In genomic region chr12:57090456-57090855, GRCh38 we compare ENCODE assay signal across 9 cellular contexts. TPM values are rescaled to one million over a fixed set of nuclear protein-coding genes. Genes with fewer than 3 reads are reported as not detected.
DNase-seq lines count a peak whose midpoint lies in the region; ATAC-seq, FAIRE-seq and TF ChIP-seq lines count a peak whose summit lies in the region.
"Had no signal": no experiment of that assay in that cellular context is flagged by ENCODE, and none has a peak within 500 bp of the region (broad histone marks: within the 10 kb centered on the region; RNA-seq: fewer than 3 reads in every experiment).

No MANE protein-coding gene starts in this region.

- RAD21 ChIA-PET in GM12878 (lab: Charles Lee; ENCODE audit: unreplicated experiment), result interaction anchor here (0.6 to 8.8 kb wide), 7 partner anchors 11 to 339 kb away, joined by 3 to 199 read pairs (median 7); partner anchors contain the start of genes LRP1, NEMP1 and STAT6

- H3K9me3 ChIP-seq in GM12878 (replicated peaks; ENCODE audit: control insufficient read depth, insufficient read depth, low read length), result no peaks in the 10 kb centered on the region
- no peaks in the 10 kb centered on the region for H3K9me3 ChIP-seq in liver (ENCODE audit: control insufficient read depth in 4 of 4, low read length in 3 of 4)
- H3K9me3 ChIP-seq in thyroid gland, result no peaks in the 10 kb centered on the region

- H3K36me3 ChIP-seq in GM12878 (ENCODE audit: control insufficient read depth in 2 of 2, insufficient read depth in 2 of 2, low read length in 1 of 2) (peaks cover 9 to 17% of the 10 kb centered on the region in 2 experiments), liver (ENCODE audit: control insufficient read depth in 4 of 4, insufficient read depth in 3 of 4, low read depth in 1 of 4, low read length in 3 of 4) (peaks cover 9 to 25% (median 19%) of the 10 kb centered on the region in 4 donors), thyroid gland (peaks cover 23% of the 10 kb centered on the region in 2 donors)

- 46% methylated on average over 6 of the region's 6 CpGs for WGBS in GM12878 (ENCODE audit: insufficient coverage, insufficient replicate concordance, low lambda C conversion rate, missing lambda C conversion rate)
- WGBS in liver, result 46% methylated on average over 6 of the region's 6 CpGs
- WGBS in thyroid gland, 2 donors, result 49 to 52% methylated on average over 6 of the region's 6 CpGs

- in situ Hi-C loops in GM12878 (cut with MboI), result no loop called here

- TF ChIP-seq RAD21 in GM12878 (IDR thresholded peaks at IDR 0.05; ENCODE audit: insufficient read depth, low read depth, low read length), result no peak
- no peak for TF ChIP-seq RAD21 in liver (IDR thresholded peaks at IDR 0.05)

- H3K4me1 ChIP-seq in GM12878 (ENCODE audit: control insufficient read depth, insufficient read depth, low read length) (peaks cover 47% of the 10 kb centered on the region), liver (ENCODE audit: control insufficient read depth in 4 of 4, insufficient read depth in 4 of 4, low read length in 3 of 4) (peaks cover 9 to 56% (median 28%) of the 10 kb centered on the region in 4 donors), thyroid gland (peaks cover 28 to 55% of the 10 kb centered on the region in 2 donors)

- H3K4me2 ChIP-seq in GM12878 (ENCODE audit: control insufficient read depth, insufficient read depth), result peak overlapping the region; percentile 75

- H3K4me3 Mint-ChIP-seq in activated naive CD4-positive, alpha-beta T cell treated with anti-CD3 and anti-CD28 coated beads for 36 hours, result peak overlapping the region; percentile 88

- no peak overlapping the region for H3K27ac ChIP-seq in GM12878 (ENCODE audit: control insufficient read depth, insufficient read depth)
- peak overlapping the region; percentile 28 to 43 for H3K27ac ChIP-seq in liver (ENCODE audit: low read depth in 1 of 2, low read length in 2 of 2)
- H3K27ac ChIP-seq in thyroid gland, result peak overlapping the region; percentile 82 to 93 (median 85)

- H3K27ac Mint-ChIP-seq in activated naive CD4-positive, alpha-beta T cell treated with anti-CD3 and anti-CD28 coated beads for 36 hours, result peak overlapping the region; percentile 59

- POLR2A ChIA-PET in GM12878 (lab: Charles Lee), result interaction anchor here (0.9 to 7.6 kb wide), 5 partner anchors 9 to 25 kb away, joined by 3 to 74 read pairs (median 10); partner anchors contain the start of genes NEMP1 and STAT6

- intact Hi-C loops in activated naive CD4-positive, alpha-beta T cell treated with anti-CD3 and anti-CD28 coated beads for 36 hours (cut with micrococcal nuclease), result no loop called here
- intact Hi-C loops in GM12878 (cut with micrococcal nuclease; ENCODE audit: unreplicated experiment), result no loop called here
- intact Hi-C loops in thyroid gland (cut with DNase I), result no loop called here

- SMC1A ChIA-PET in GM12878 (lab: Charles Lee; ENCODE audit: uncharacterized antibody, unreplicated experiment), result interaction anchor here (1.0 to 9.2 kb wide), 4 partner anchors 11 to 25 kb away, joined by 6 to 169 read pairs (median 20); partner anchors contain the start of gene STAT6

- H3K27me3 ChIP-seq in GM12878 (replicated peaks in 1 of 2; ENCODE audit: control insufficient read depth in 2 of 2, insufficient read depth in 2 of 2, low read length in 1 of 2) (no peaks in the 10 kb centered on the region), liver (ENCODE audit: control insufficient read depth in 4 of 4, insufficient read depth in 4 of 4, low read length in 3 of 4) (no peaks in the 10 kb centered on the region), thyroid gland (no peaks in the 10 kb centered on the region)

- TF ChIP-seq EP300 in GM12878 (IDR thresholded peaks at IDR 0.05; ENCODE audit: borderline replicate concordance in 1 of 2, control insufficient read depth in 1 of 2, low read depth in 2 of 2, low read length in 2 of 2), result no peak

- peak overlapping the region; percentile 52 for H3K4me3 ChIP-seq in GM12878
- peak overlapping the region in 2 of 3 donors; percentile 45 to 94 for H3K4me3 ChIP-seq in liver (ENCODE audit: low read depth in 1 of 3, low read length in 3 of 3)
- H3K4me3 ChIP-seq in thyroid gland (replicated peaks in 1 of 3), result peak overlapping the region in 1 of 3 donors; percentile 80

- ATAC-seq in GM12878 (no peak), GM18519 (IDR thresholded peaks at IDR 0.05; ENCODE audit: low FRiP score, unreplicated experiment) (no peak), GM18858 (IDR thresholded peaks at IDR 0.05; ENCODE audit: unreplicated experiment) (no peak)

- no peaks in the 10 kb centered on the region for H3K9me3 Mint-ChIP-seq in activated naive CD4-positive, alpha-beta T cell treated with anti-CD3 and anti-CD28 coated beads for 36 hours

- no peak overlapping the region for H2AFZ ChIP-seq in GM12878 (ENCODE audit: control insufficient read depth, low read depth, low read length)

- peaks cover 37% of the 10 kb centered on the region for H3K36me3 Mint-ChIP-seq in activated naive CD4-positive, alpha-beta T cell treated with anti-CD3 and anti-CD28 coated beads for 36 hours (ENCODE audit: low read depth)

- TF ChIP-seq POLR2A in GM12878 (IDR thresholded peaks at IDR 0.05; ENCODE audit: low read depth, low read length) (no peak), thyroid gland (IDR thresholded peaks at IDR 0.05) (no peak)

- H3K9ac ChIP-seq in GM12878 (ENCODE audit: control insufficient read depth, insufficient read depth, low read length) (peak overlapping the region; percentile 70), liver (ENCODE audit: low read depth in 1 of 2, low read length in 2 of 2) (peak overlapping the region in 1 of 2 donors; percentile 41)

- no TSS peak for BruUV-seq in GM12878 (replicated peaks; lab: Mats Ljungman, UMichigan)

- no peak for TF ChIP-seq CTCF in GM12878 (IDR thresholded peaks at IDR 0.05 in 2 of 3, conservative IDR thresholded peaks at IDR 0.05 in 1 of 3; ENCODE audit: control insufficient read depth in 2 of 3, extremely low read depth in 1 of 3, insufficient read depth in 1 of 3, low read depth in 3 of 3, low read length in 3 of 3)
- TF ChIP-seq CTCF in liver (IDR thresholded peaks at IDR 0.05; ENCODE audit: low read depth, low read length, missing input control), result no peak
- TF ChIP-seq CTCF in thyroid gland (IDR thresholded peaks at IDR 0.05), result no peak

- FAIRE-seq in GM12878 (lab: Jason Lieb, UNC), result no peak
- FAIRE-seq: urothelium cell line had no signal

- CTCF ChIA-PET in activated naive CD4-positive, alpha-beta T cell treated with anti-CD3 and anti-CD28 coated beads for 36 hours (lab: Charles Lee), result interaction anchor here (1.0 to 16.9 kb wide), 6 partner anchors 11 to 83 kb away, joined by 4 to 292 read pairs (median 13); partner anchors contain the start of genes NEMP1 and STAT6
- CTCF ChIA-PET in GM12878 (lab: Yijun Ruan, JAX), result interaction anchor here (1.8 to 9.0 kb wide), 5 partner anchors 11 to 30 kb away, joined by 5 to 205 read pairs (median 69); partner anchors contain the start of genes NEMP1 and STAT6

- DNase-seq in activated naive CD4-positive, alpha-beta T cell treated with anti-CD3 and anti-CD28 coated beads for 36 hours, result no peak
- no peak for DNase-seq in activated naive CD4-positive, alpha-beta T cell treated with Interleukin-2 at 50 U/mL for 16 hours
- no peak for DNase-seq in GM12878 (ENCODE audit: low read depth, low spot score)
- DNase-seq in thyroid gland, result no peak
- no peak for DNase-seq in DMS53 treated with DMSO at 0.1 percent for 48 hours (lab: John Stamatoyannopoulos, UW; ENCODE audit: unreplicated experiment)

- no peaks in the 10 kb centered on the region for H4K20me1 ChIP-seq in GM12878 (ENCODE audit: control insufficient read depth, insufficient read depth)

- H3K4me1 Mint-ChIP-seq in activated naive CD4-positive, alpha-beta T cell treated with anti-CD3 and anti-CD28 coated beads for 36 hours (ENCODE audit: low read depth), result peaks cover 65% of the 10 kb centered on the region

- peaks cover 34% of the 10 kb centered on the region for H3K79me2 ChIP-seq in GM12878 (ENCODE audit: control insufficient read depth, insufficient read depth, low read length)

- H3K27me3 Mint-ChIP-seq in activated naive CD4-positive, alpha-beta T cell treated with anti-CD3 and anti-CD28 coated beads for 36 hours (ENCODE audit: low read depth), result no peaks in the 10 kb centered on the region

RNA-seq across cellular contexts. Expression of gene NAB2, which starts 1.5 kb away (rescaled TPM):
- total RNA-seq in activated naive CD4-positive, alpha-beta T cell treated with anti-CD3 and anti-CD28 coated beads for 36 hours, result 10 to 100 TPM; 18.4 to 19.1 TPM
- total RNA-seq in GM12878 (2013; cell fraction: nucleolus; rRNA removed), result 27.9 and 30.3 TPM in 2 replicates
- total RNA-seq in GM12878 (2014; rRNA removed) (28.4 and 30.1 TPM in 2 replicates), GM12878 (2014; rRNA removed; fragmentation: Illumina TruSeq; extraction: Trizol) (13.0 and 13.6 TPM in 2 replicates), GM12878 (2021) (28.2 and 28.5 TPM in 2 replicates), liver (1 to 10 TPM; 3.9 to 10.0 TPM), thyroid gland (10 to 100 TPM; 11.8 to 48.0 (median 16.1) TPM)
- polyA plus RNA-seq in GM12878 (2011; ENCODE audit: low read depth), result 5.3 TPM
- polyA plus RNA-seq in GM12878 (2011; rRNA removed) (25.2 and 35.2 TPM in 2 replicates), GM12878 (2014; fragmentation: Illumina TruSeq; extraction: Trizol) (7.9 and 17.0 TPM in 2 replicates), GM12878 (2014; fragmentation: Nextera tagmentation; extraction: Ambion mirVana) (1 to 10 TPM in 1 of 2 experiments, under 1 TPM in 1; 0.35 to 1.0 TPM), GM12878 (2014; rRNA removed) (28.0 and 28.6 TPM in 2 replicates), GM12878 (2016; fragmentation: Nextera tagmentation; extraction: Ambion mirVana) (1 to 10 TPM; 3.6 to 5.8 TPM), liver (1 to 10 TPM; 1.9 to 8.6 TPM)
- 36.4 and 44.0 TPM in 2 replicates for polyA plus RNA-seq in GM12878 (2011; cell fraction: cytosol; rRNA removed)
- 69.8 and 77.5 TPM in 2 replicates for polyA plus RNA-seq in GM12878 (2011; cell fraction: nucleus; rRNA removed)
- 11.5 and 17.8 TPM in 2 replicates for polyA plus RNA-seq in GM12878 (2012)
- polyA minus RNA-seq in GM12878 (2011; rRNA and poly(A)+ RNA removed), result 21.1 and 40.5 TPM in 2 replicates
- 14.6 and 15.7 TPM in 2 replicates for polyA minus RNA-seq in GM12878 (2011; cell fraction: cytosol; rRNA and poly(A)+ RNA removed)
- polyA minus RNA-seq in GM12878 (2011; cell fraction: nucleus; rRNA and poly(A)+ RNA removed), result 17.3 and 27.7 TPM in 2 replicates

RNA-seq across cellular contexts. Expression of gene NEMP1, which starts 11.9 kb away (rescaled TPM):
- 10 to 100 TPM; 71.3 to 72.2 TPM for total RNA-seq in activated naive CD4-positive, alpha-beta T cell treated with anti-CD3 and anti-CD28 coated beads for 36 hours
- 79.0 and 86.0 TPM in 2 replicates for total RNA-seq in GM12878 (2013; cell fraction: nucleolus; rRNA removed)
- total RNA-seq in GM12878 (2014; rRNA removed), result 19.7 and 22.6 TPM in 2 replicates
- total RNA-seq in GM12878 (2014; rRNA removed; fragmentation: Illumina TruSeq; extraction: Trizol), result 17.7 and 19.7 TPM in 2 replicates
- total RNA-seq in GM12878 (2021), result 20.7 and 20.8 TPM in 2 replicates
- polyA plus RNA-seq in GM12878 (2011; ENCODE audit: low read depth), result 7.4 TPM
- polyA plus RNA-seq in GM12878 (2011; rRNA removed), result 45.9 and 61.7 TPM in 2 replicates
- 18.3 and 22.3 TPM in 2 replicates for polyA plus RNA-seq in GM12878 (2011; cell fraction: cytosol; rRNA removed)
- polyA plus RNA-seq in GM12878 (2011; cell fraction: nucleus; rRNA removed), result 60.1 and 76.7 TPM in 2 replicates
- polyA plus RNA-seq in GM12878 (2012), result 9.3 and 14.8 TPM in 2 replicates
- polyA plus RNA-seq in GM12878 (2014; fragmentation: Illumina TruSeq; extraction: Trizol), result 24.9 and 30.5 TPM in 2 replicates
- polyA plus RNA-seq in GM12878 (2014; fragmentation: Nextera tagmentation; extraction: Ambion mirVana), result 1 to 10 TPM; 4.0 to 4.7 TPM
- polyA plus RNA-seq in GM12878 (2014; rRNA removed), result 17.8 and 20.6 TPM in 2 replicates
- polyA plus RNA-seq in GM12878 (2016; fragmentation: Nextera tagmentation; extraction: Ambion mirVana), result 10 to 100 TPM; 18.2 to 20.0 TPM
- 26.2 and 32.9 TPM in 2 replicates for polyA minus RNA-seq in GM12878 (2011; rRNA and poly(A)+ RNA removed)
- 6.3 and 7.0 TPM in 2 replicates for polyA minus RNA-seq in GM12878 (2011; cell fraction: cytosol; rRNA and poly(A)+ RNA removed)
- polyA minus RNA-seq in GM12878 (2011; cell fraction: nucleus; rRNA and poly(A)+ RNA removed), result 13.1 and 14.1 TPM in 2 replicates
- total RNA-seq in liver, result 10 to 100 TPM in 1 of 2 donors, 1 to 10 TPM in 1; 3.8 to 10.9 TPM
- polyA plus RNA-seq in liver, result 1 to 10 TPM; 1.4 to 2.5 TPM
- total RNA-seq in thyroid gland, result 10 to 100 TPM in 2 of 4 donors, 1 to 10 TPM in 2; 5.6 to 10.9 (median 9.2) TPM

RNA-seq across cellular contexts. Expression of gene STAT6, which starts 20.7 kb away (rescaled TPM):
- 100 to 1,000 TPM; 188 to 193 TPM for total RNA-seq in activated naive CD4-positive, alpha-beta T cell treated with anti-CD3 and anti-CD28 coated beads for 36 hours
- 219 and 234 TPM in 2 replicates for total RNA-seq in GM12878 (2013; cell fraction: nucleolus; rRNA removed)
- 100 and 101 TPM in 2 replicates for total RNA-seq in GM12878 (2014; rRNA removed)
- total RNA-seq in GM12878 (2014; rRNA removed; fragmentation: Illumina TruSeq; extraction: Trizol), result 79.0 and 79.9 TPM in 2 replicates
- 146 and 163 TPM in 2 replicates for total RNA-seq in GM12878 (2021)
- polyA plus RNA-seq in GM12878 (2011; ENCODE audit: low read depth), result 92.2 TPM
- 107 and 176 TPM in 2 replicates for polyA plus RNA-seq in GM12878 (2011; rRNA removed)
- 210 and 211 TPM in 2 replicates for polyA plus RNA-seq in GM12878 (2011; cell fraction: cytosol; rRNA removed)
- polyA plus RNA-seq in GM12878 (2011; cell fraction: nucleus; rRNA removed), result 576 and 633 TPM in 2 replicates
- 137 and 138 TPM in 2 replicates for polyA plus RNA-seq in GM12878 (2012)
- polyA plus RNA-seq in GM12878 (2014; fragmentation: Illumina TruSeq; extraction: Trizol), result 161 and 168 TPM in 2 replicates
- 10 to 100 TPM; 14.2 to 17.3 TPM for polyA plus RNA-seq in GM12878 (2014; fragmentation: Nextera tagmentation; extraction: Ambion mirVana)
- polyA plus RNA-seq in GM12878 (2014; rRNA removed), result 153 and 157 TPM in 2 replicates
- polyA plus RNA-seq in GM12878 (2016; fragmentation: Nextera tagmentation; extraction: Ambion mirVana), result 10 to 100 TPM; 61.0 to 63.3 TPM
- polyA minus RNA-seq in GM12878 (2011; rRNA and poly(A)+ RNA removed), result 146 and 216 TPM in 2 replicates
- polyA minus RNA-seq in GM12878 (2011; cell fraction: cytosol; rRNA and poly(A)+ RNA removed), result 57.9 and 72.7 TPM in 2 replicates
- polyA minus RNA-seq in GM12878 (2011; cell fraction: nucleus; rRNA and poly(A)+ RNA removed), result 75.9 and 146 TPM in 2 replicates
- 10 to 100 TPM; 27.4 to 54.0 TPM for total RNA-seq in liver
- polyA plus RNA-seq in liver, result 10 to 100 TPM; 33.2 to 57.4 TPM
- 100 to 1,000 TPM in 1 of 4 donors, 10 to 100 TPM in 3; 79.0 to 144 (median 89.8) TPM for total RNA-seq in thyroid gland

RNA-seq across cellular contexts. Expression of gene LRP1, which starts 37.8 kb away (rescaled TPM):
- total RNA-seq in activated naive CD4-positive, alpha-beta T cell treated with anti-CD3 and anti-CD28 coated beads for 36 hours, result 1 to 10 TPM; 1.0 to 1.5 TPM
- 6.0 and 6.8 TPM in 2 replicates for total RNA-seq in GM12878 (2013; cell fraction: nucleolus; rRNA removed)
- total RNA-seq in GM12878 (2014; rRNA removed), result under 0.01 and 0.05 TPM in 2 replicates
- total RNA-seq in GM12878 (2014; rRNA removed; fragmentation: Illumina TruSeq; extraction: Trizol), result 0.05 and 0.18 TPM in 2 replicates
- total RNA-seq in GM12878 (2021), result 0.93 and 1.1 TPM in 2 replicates
- polyA plus RNA-seq in GM12878 (2011; ENCODE audit: low read depth), result 0.51 TPM
- 0.24 TPM in 2 replicates for polyA plus RNA-seq in GM12878 (2011; rRNA removed)
- 0.48 and 0.57 TPM in 2 replicates for polyA plus RNA-seq in GM12878 (2011; cell fraction: cytosol; rRNA removed)
- polyA plus RNA-seq in GM12878 (2011; cell fraction: nucleus; rRNA removed), result 2.5 and 3.3 TPM in 2 replicates
- 1.2 and 1.4 TPM in 2 replicates for polyA plus RNA-seq in GM12878 (2012)
- 0.03 and 0.07 TPM in 2 replicates for polyA plus RNA-seq in GM12878 (2014; fragmentation: Illumina TruSeq; extraction: Trizol)
- polyA plus RNA-seq in GM12878 (2014; fragmentation: Nextera tagmentation; extraction: Ambion mirVana), result not detected
- polyA plus RNA-seq in GM12878 (2014; rRNA removed), result 0.09 and 0.29 TPM in 2 replicates
- under 1 TPM; 0.23 to 0.28 TPM for polyA plus RNA-seq in GM12878 (2016; fragmentation: Nextera tagmentation; extraction: Ambion mirVana)
- polyA minus RNA-seq in GM12878 (2011; rRNA and poly(A)+ RNA removed), result 1.8 TPM in 2 replicates
- polyA minus RNA-seq in GM12878 (2011; cell fraction: cytosol; rRNA and poly(A)+ RNA removed), result 2.2 and 3.1 TPM in 2 replicates
- polyA minus RNA-seq in GM12878 (2011; cell fraction: nucleus; rRNA and poly(A)+ RNA removed), result 1.6 and 3.1 TPM in 2 replicates
- 100 to 1,000 TPM; 151 to 375 TPM for total RNA-seq in liver
- polyA plus RNA-seq in liver, result 100 to 1,000 TPM in 1 of 2 donors, 10 to 100 TPM in 1; 87.5 to 127 TPM
- total RNA-seq in thyroid gland, result 100 to 1,000 TPM in 3 of 4 donors, 10 to 100 TPM in 1; 98.5 to 161 (median 118) TPM

RNA-seq across cellular contexts. Expression of gene MYO1A, which starts 40.5 kb away (rescaled TPM):
- total RNA-seq in activated naive CD4-positive, alpha-beta T cell treated with anti-CD3 and anti-CD28 coated beads for 36 hours, result 1 to 10 TPM; 1.4 to 1.5 TPM
- total RNA-seq in GM12878 (2013; cell fraction: nucleolus; rRNA removed), result 0.34 and 0.98 TPM in 2 replicates
- total RNA-seq in GM12878 (2014; rRNA removed), result 0.05 TPM in 1 of 2 replicates, not detected in the other
- total RNA-seq in GM12878 (2014; rRNA removed; fragmentation: Illumina TruSeq; extraction: Trizol), result 0.13 and 0.14 TPM in 2 replicates
- total RNA-seq in GM12878 (2021), result 0.08 and 0.10 TPM in 2 replicates
- not detected for polyA plus RNA-seq in GM12878 (2011; ENCODE audit: low read depth)
- 0.16 and 0.23 TPM in 2 replicates for polyA plus RNA-seq in GM12878 (2011; rRNA removed)
- 0.09 and 0.15 TPM in 2 replicates for polyA plus RNA-seq in GM12878 (2011; cell fraction: cytosol; rRNA removed)
- polyA plus RNA-seq in GM12878 (2011; cell fraction: nucleus; rRNA removed), result 1.1 and 2.2 TPM in 2 replicates
- polyA plus RNA-seq in GM12878 (2012), result 0.22 and 0.43 TPM in 2 replicates
- polyA plus RNA-seq in GM12878 (2014; fragmentation: Illumina TruSeq; extraction: Trizol), result 0.16 TPM in 1 of 2 replicates, not detected in the other
- polyA plus RNA-seq in GM12878 (2014; fragmentation: Nextera tagmentation; extraction: Ambion mirVana), result under 1 TPM in 1 of 2 experiments, not detected in 1; 0.05 TPM
- polyA plus RNA-seq in GM12878 (2014; rRNA removed), result 0.01 and 0.15 TPM in 2 replicates
- polyA plus RNA-seq in GM12878 (2016; fragmentation: Nextera tagmentation; extraction: Ambion mirVana), result under 1 TPM; 0.27 to 0.34 TPM
- 0.51 and 1.9 TPM in 2 replicates for polyA minus RNA-seq in GM12878 (2011; rRNA and poly(A)+ RNA removed)
- not detected in 2 replicates for polyA minus RNA-seq in GM12878 (2011; cell fraction: cytosol; rRNA and poly(A)+ RNA removed)
- polyA minus RNA-seq in GM12878 (2011; cell fraction: nucleus; rRNA and poly(A)+ RNA removed), result 0.48 and 0.97 TPM in 2 replicates
- total RNA-seq in liver, result under 1 TPM; 0.08 to 0.28 TPM
- under 1 TPM in 1 of 2 donors, not detected in 1; 0.03 TPM for polyA plus RNA-seq in liver
- total RNA-seq in thyroid gland, result not detected
